ENCODE assay signal across 1 cellular context in genomic region chr6:31946370-31946885, GRCh38.
TF ChIP-seq lines count a peak whose summit lies in the region.

No MANE protein-coding gene starts in this region.

TF ChIP-seq in HepG2, 621 proteins besides CTCF, POLR2A, EP300 and RAD21 (continued from another document):
- TF ChIP-seq ZNF687 (CRISPR knock-in tag; IDR thresholded peaks at IDR 0.05) (peak; percentile 5; the same call in 1 of the 2 replicates), MXD1 (CRISPR knock-in tag; IDR thresholded peaks at IDR 0.05) (peak; percentile 44; the same call in 1 of the 2 replicates), TIGD3 (CRISPR knock-in tag; IDR thresholded peaks at IDR 0.05; ENCODE audit: borderline replicate concordance) (0 out of 2 replicates have a peak, but pooled peaks have one; percentile 7), NRL (CRISPR knock-in tag; IDR thresholded peaks at IDR 0.05; ENCODE audit: borderline replicate concordance) (peak; percentile 63), EED (CRISPR knock-in tag; IDR thresholded peaks at IDR 0.05) (no peak), MAFF (IDR thresholded peaks at IDR 0.05; ENCODE audit: low read depth, low read length) (0 out of 2 replicates have a peak, but pooled peaks have one; percentile 3), CBFB (CRISPR knock-in tag; IDR thresholded peaks at IDR 0.05) (0 out of 2 replicates have a peak, but pooled peaks have one; percentile 7), MTF2 (CRISPR knock-in tag; IDR thresholded peaks at IDR 0.05; ENCODE audit: borderline replicate concordance) (peak; percentile 83), ARHGAP35 (CRISPR knock-in tag; IDR thresholded peaks at IDR 0.05; ENCODE audit: borderline replicate concordance) (peak; percentile 59; the same call in 1 of the 2 replicates), ZBTB39 (CRISPR knock-in tag; IDR thresholded peaks at IDR 0.05) (0 out of 2 replicates have a peak, but pooled peaks have one; percentile 68), NCOA1 (CRISPR knock-in tag; IDR thresholded peaks at IDR 0.05) (peak; percentile 64; the same call in 1 of the 2 replicates), ATF7-NPFF (CRISPR knock-in tag; IDR thresholded peaks at IDR 0.05; ENCODE audit: low read depth) (0 out of 2 replicates have a peak, but pooled peaks have one; percentile 18), ZFP1 (CRISPR knock-in tag; IDR thresholded peaks at IDR 0.05) (no peak), ESRRA (CRISPR knock-in tag; IDR thresholded peaks at IDR 0.05; ENCODE audit: low read depth) (peak; percentile 28; the same call in 1 of the 2 replicates), ZBTB7A (CRISPR knock-in tag; IDR thresholded peaks at IDR 0.05) (no peak), GTF3A (CRISPR knock-in tag; conservative IDR thresholded peaks at IDR 0.05) (peak; percentile 65; the same call in 1 of the 2 replicates), ZNF724P (CRISPR knock-in tag; IDR thresholded peaks at IDR 0.05; ENCODE audit: borderline replicate concordance) (0 out of 2 replicates have a peak, but pooled peaks have one; percentile 15), HIVEP1 (CRISPR knock-in tag; IDR thresholded peaks at IDR 0.05) (no peak; the same call in 1 of the 2 replicates), PAWR (CRISPR knock-in tag; IDR thresholded peaks at IDR 0.05; ENCODE audit: borderline replicate concordance) (0 out of 2 replicates have a peak, but pooled peaks have one; percentile 9), ZNF782 (CRISPR knock-in tag; IDR thresholded peaks at IDR 0.05; ENCODE audit: borderline replicate concordance) (no peak), ZNF609 (CRISPR knock-in tag; IDR thresholded peaks at IDR 0.05; ENCODE audit: borderline replicate concordance) (0 out of 2 replicates have a peak, but pooled peaks have one; percentile 5), ZNF333 (CRISPR knock-in tag; IDR thresholded peaks at IDR 0.05; ENCODE audit: borderline replicate concordance) (peak; percentile 31; the same call in 1 of the 2 replicates), ZBTB20 (CRISPR knock-in tag; IDR thresholded peaks at IDR 0.05; ENCODE audit: borderline replicate concordance, low read depth) (0 out of 2 replicates have a peak, but pooled peaks have one; percentile 0), NR1H2 (CRISPR knock-in tag; IDR thresholded peaks at IDR 0.05; ENCODE audit: borderline replicate concordance, low read depth) (no peak), ZNF414 (CRISPR knock-in tag; IDR thresholded peaks at IDR 0.05) (0 out of 2 replicates have a peak, but pooled peaks have one; percentile 23), ZNF792 (CRISPR knock-in tag; IDR thresholded peaks at IDR 0.05) (0 out of 2 replicates have a peak, but pooled peaks have one; percentile 19), ZNF317 (CRISPR knock-in tag; IDR thresholded peaks at IDR 0.05) (peak; percentile 56; the same call in 1 of the 2 replicates), ZNF672 (CRISPR knock-in tag; IDR thresholded peaks at IDR 0.05) (no peak), SNAPC4 (CRISPR knock-in tag; IDR thresholded peaks at IDR 0.05) (0 out of 2 replicates have a peak, but pooled peaks have one; percentile 39), ZNF224 (CRISPR knock-in tag; IDR thresholded peaks at IDR 0.05) (0 out of 2 replicates have a peak, but pooled peaks have one; percentile 58), CCDC6 (CRISPR knock-in tag; IDR thresholded peaks at IDR 0.05) (0 out of 2 replicates have a peak, but pooled peaks have one; percentile 8)
